ENCODE assay signal across 10 cellular contexts in the genomic region with DNA sequence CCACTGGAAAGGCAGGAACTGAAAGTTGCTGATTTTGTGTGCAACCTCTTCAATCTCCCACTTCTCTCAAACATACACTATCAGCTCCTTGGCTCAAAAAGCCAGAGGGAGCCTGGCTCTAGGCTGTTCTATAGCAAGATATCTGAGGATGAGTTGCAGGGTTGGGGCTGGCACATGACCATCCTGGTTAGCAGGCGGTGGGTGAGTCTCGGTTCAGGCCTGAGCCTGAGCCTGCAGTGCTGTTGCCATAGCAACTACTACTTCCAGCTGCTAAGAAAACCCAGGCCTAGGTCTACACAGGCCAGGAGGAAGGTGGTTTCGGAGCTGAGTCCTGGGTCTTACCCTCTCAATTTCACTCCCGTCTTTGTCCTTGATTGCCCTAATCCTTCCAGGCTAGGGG. TPM values are rescaled to one million over a fixed set of nuclear protein-coding genes. Genes with fewer than 3 reads are reported as not detected.
DNase-seq lines count a peak whose midpoint lies in the region; ATAC-seq and TF ChIP-seq lines count a peak whose summit lies in the region.
"Had no signal": no experiment of that assay in that cellular context is flagged by ENCODE, and none has a peak within 500 bp of the region (broad histone marks: within the 10 kb centered on the region; RNA-seq: fewer than 3 reads in every experiment).

No MANE protein-coding gene starts in this region.

- H3K4me3 ChIP-seq in GM23248 = no peak overlapping the region
- no peak overlapping the region for H3K4me3 ChIP-seq in mesenchymal stem cell (ENCODE audit: insufficient read depth in 1 of 2, low read depth in 1 of 2, low read length in 2 of 2)

- peak overlapping the region; percentile 96 for H4K8ac ChIP-seq in mesenchymal stem cell (ENCODE audit: low read length)

- no peaks in the 10 kb centered on the region for H3K36me3 Mint-ChIP-seq in brain
- H3K36me3 Mint-ChIP-seq: natural killer cell treated with Interleukin-12 subunit alpha and Interleukin-12 subunit beta and Interleukin-15 and Interleukin-18, amount 100 ng/mL, for 72 hours had no signal

- in situ Hi-C loops in GM23248 (cut with MboI) = no loop called here

- H3K4me1 ChIP-seq in GM23248 (ENCODE audit: insufficient read depth) (peaks cover 45% of the 10 kb centered on the region), mesenchymal stem cell (ENCODE audit: control insufficient read depth, insufficient read depth, low read depth, low read length) (peaks cover 14% of the 10 kb centered on the region)

- peaks cover 22% of the 10 kb centered on the region for H3F3A ChIP-seq in GM23248 (ENCODE audit: insufficient read depth)

- no peak overlapping the region for H3K23ac ChIP-seq in mesenchymal stem cell (ENCODE audit: low read length in 2 of 2)

- peaks cover 43% of the 10 kb centered on the region for H3K4me1 Mint-ChIP-seq in brain

- peak overlapping the region; percentile 94 for H2BK120ac ChIP-seq in mesenchymal stem cell (ENCODE audit: low read depth, low read length)

- H3K4me3 Mint-ChIP-seq in brain = peak overlapping the region in 2 of 5 experiments; percentile 12 to 31
- H3K4me3 Mint-ChIP-seq: natural killer cell treated with Interleukin-12 subunit alpha and Interleukin-12 subunit beta and Interleukin-15 and Interleukin-18, amount 100 ng/mL, for 72 hours had no signal

- H3K36me3 ChIP-seq in GM23248 (ENCODE audit: low read depth) (no peaks in the 10 kb centered on the region), mesenchymal stem cell (ENCODE audit: control insufficient read depth in 1 of 2, insufficient read depth in 2 of 2, low read depth in 1 of 2, low read length in 2 of 2) (no peaks in the 10 kb centered on the region)

- no peak overlapping the region for H2BK15ac ChIP-seq in mesenchymal stem cell (ENCODE audit: low read depth, poor library complexity, severe bottlenecking)

- no peaks in the 10 kb centered on the region for H3K9me2 ChIP-seq in GM23248 (ENCODE audit: insufficient read depth)

- H3K27ac ChIP-seq in GM23248 (peak overlapping the region; percentile 91; the same call in 1 of the 2 replicates), mesenchymal stem cell (ENCODE audit: low read length, poor library complexity, severe bottlenecking) (peak overlapping the region; percentile 55)

- no peaks in the 10 kb centered on the region for H4K20me1 ChIP-seq in GM23248 (ENCODE audit: insufficient read depth)

- ATAC-seq in GM21723 (IDR thresholded peaks at IDR 0.05; ENCODE audit: unreplicated experiment) (no peak), HG02973 (IDR thresholded peaks at IDR 0.05; ENCODE audit: unreplicated experiment) (no peak)
- ATAC-seq: PC-3 had no signal

- H3K9me3 Mint-ChIP-seq in brain = peaks cover 0 to 4% (median 0%) of the 10 kb centered on the region in 5 experiments
- H3K9me3 Mint-ChIP-seq: natural killer cell treated with Interleukin-12 subunit alpha and Interleukin-12 subunit beta and Interleukin-15 and Interleukin-18, amount 100 ng/mL, for 72 hours had no signal

- 79 to 83% methylated on average over 4 of the region's 4 CpGs for WGBS in GM23248 (ENCODE audit: low coverage in 1 of 2, low lambda C conversion rate in 2 of 2, missing lambda C conversion rate in 2 of 2), 2 experiments
- 55% methylated on average over 4 of the region's 4 CpGs for WGBS in mesenchymal stem cell

- H3K4ac ChIP-seq in mesenchymal stem cell (ENCODE audit: low read depth in 1 of 2, low read length in 2 of 2) = peak overlapping the region; percentile 35 to 41

- peaks cover 3% of the 10 kb centered on the region for H3K79me1 ChIP-seq in mesenchymal stem cell (replicated peaks; ENCODE audit: low read length, poor library complexity, severe bottlenecking)

- H2BK12ac ChIP-seq in mesenchymal stem cell (ENCODE audit: low read length in 2 of 2) = peak overlapping the region; percentile 94 to 95

- H3K27me3 ChIP-seq in GM23248 (replicated peaks; ENCODE audit: insufficient read depth) = no peaks in the 10 kb centered on the region
- H3K27me3 ChIP-seq in mesenchymal stem cell (ENCODE audit: control insufficient read depth in 1 of 2, insufficient read depth in 1 of 2, low read length in 2 of 2) = no peaks in the 10 kb centered on the region

- H3K9me3 ChIP-seq in GM23248 (ENCODE audit: low read depth) = no peaks in the 10 kb centered on the region
- no peaks in the 10 kb centered on the region for H3K9me3 ChIP-seq in mesenchymal stem cell (ENCODE audit: control insufficient read depth, low read length)

- H3K79me2 ChIP-seq in GM23248 (ENCODE audit: insufficient read depth) = no peaks in the 10 kb centered on the region

- H3K18ac ChIP-seq in mesenchymal stem cell (ENCODE audit: low read depth in 1 of 2, low read length in 2 of 2) = peak overlapping the region; percentile 58 to 91

- DNase-seq in AG08396 (ENCODE audit: low spot score) (peak; percentile 42), GM23248 (peak; percentile 73), mesenchymal stem cell (peak; percentile 79), foreskin melanocyte (no peak), NCI-H2029 (lab: John Stamatoyannopoulos, UW) (no peak)
- DNase-seq: PC-3 had no signal

- no peak overlapping the region for H3K14ac ChIP-seq in mesenchymal stem cell (ENCODE audit: low read length in 2 of 2)

- peak overlapping the region in 4 of 5 experiments; percentile 23 to 93 (median 86) for H3K27ac Mint-ChIP-seq in brain
- H3K27ac Mint-ChIP-seq: natural killer cell treated with Interleukin-12 subunit alpha and Interleukin-12 subunit beta and Interleukin-15 and Interleukin-18, amount 100 ng/mL, for 72 hours had no signal

- H2AFZ ChIP-seq in GM23248 (no peak overlapping the region), mesenchymal stem cell (ENCODE audit: low read depth, low read length) (no peak overlapping the region)

- no peak for TF ChIP-seq CTCF in brain (conservative IDR thresholded peaks at IDR 0.05)

- peak overlapping the region; percentile 98 for H4K91ac ChIP-seq in mesenchymal stem cell (ENCODE audit: low read length)

- H3K4me2 ChIP-seq in GM23248 (ENCODE audit: unreplicated experiment) (no peak overlapping the region), mesenchymal stem cell (ENCODE audit: low read length, poor library complexity, severe bottlenecking) (no peak overlapping the region)

- peak overlapping the region; percentile 28; the same call in 1 of the 2 replicates for H3K9ac ChIP-seq in GM23248
- peak overlapping the region; percentile 81 for H3K9ac ChIP-seq in mesenchymal stem cell (ENCODE audit: low read length)

- no peak overlapping the region for H2BK5ac ChIP-seq in mesenchymal stem cell (ENCODE audit: low read depth, low read length, poor library complexity, severe bottlenecking)

- H2AK5ac ChIP-seq in mesenchymal stem cell (ENCODE audit: low read length, severe bottlenecking) = peak overlapping the region; percentile 37

- H3K27me3 Mint-ChIP-seq in brain = peaks cover 4% of the 10 kb centered on the region

RNA-seq across cellular contexts. Expression of a gene that starts 39.0 kb away (rescaled TPM):
- 26.7 and 30.4 TPM in 2 replicates for total RNA-seq in GM23248 (2014; rRNA removed; shearing (Covaris generic))
- 70.3 and 76.6 TPM in 2 replicates for polyA plus RNA-seq in GM23248 (2016; fragmentation: Nextera tagmentation; extraction: Ambion mirVana)
- 38.2 TPM for polyA plus RNA-seq in brain (ENCODE audit: insufficient read depth, low read depth, low replicate concordance)
- polyA plus RNA-seq in mesenchymal stem cell (2013, experiment 1 of 2) = 113 TPM
- polyA plus RNA-seq in mesenchymal stem cell (2013, experiment 2 of 2) = 117 TPM

RNA-seq across cellular contexts. Expression of a gene that starts 39.1 kb away (rescaled TPM):
- total RNA-seq in GM23248 (2014; rRNA removed; shearing (Covaris generic)) = 0.43 and 1.4 TPM in 2 replicates
- polyA plus RNA-seq in GM23248 (2016; fragmentation: Nextera tagmentation; extraction: Ambion mirVana) (0.45 and 0.71 TPM in 2 replicates), brain (ENCODE audit: insufficient read depth, low read depth, low replicate concordance) (1.1 TPM)
- polyA plus RNA-seq in mesenchymal stem cell (2013, experiment 1 of 2) = 0.40 TPM
- polyA plus RNA-seq in mesenchymal stem cell (2013, experiment 2 of 2) = 0.41 TPM

Comparison
In these comparisons a context has a peak if more than half of its experiments do, and no peak if none do; other contexts are left out.
1. DNase-seq: peak in AG08396 (single experiment), GM23248 (single experiment) and mesenchymal stem cell (single experiment); none in foreskin melanocyte (single experiment) and NCI-H2029 (single experiment).